ENCODE assay signal across 10 cellular contexts in genomic region chr5:179343021-179343781, GRCh38. TPM values are rescaled to one million over a fixed set of nuclear protein-coding genes. Genes with fewer than 3 reads are reported as not detected.
DNase-seq lines count a peak whose midpoint lies in the region; ATAC-seq, FAIRE-seq and TF ChIP-seq lines count a peak whose summit lies in the region.
"Had no signal": no experiment of that assay in that cellular context is flagged by ENCODE, and none has a peak within 500 bp of the region (broad histone marks: within the 10 kb centered on the region; RNA-seq: fewer than 3 reads in every experiment).

No MANE protein-coding gene starts in this region.

- no peak for FAIRE-seq in D721Med (lab: Jason Lieb, UNC)
- FAIRE-seq: GM18507 had no signal

- H3K27me3 ChIP-seq in liver (ENCODE audit: control insufficient read depth in 4 of 4, insufficient read depth in 4 of 4, low read length in 3 of 4), result peaks cover 0 to 23% (median 3%) of the 10 kb centered on the region in 4 donors
- H3K27me3 ChIP-seq in stomach smooth muscle (ENCODE audit: control insufficient read depth in 1 of 2, insufficient read depth in 2 of 2, low read length in 2 of 2), result peaks cover 2% of the 10 kb centered on the region in 2 donors

- H3K4me1 ChIP-seq in liver (ENCODE audit: control insufficient read depth in 4 of 4, insufficient read depth in 4 of 4, low read length in 3 of 4), result peaks cover 4 to 15% (median 10%) of the 10 kb centered on the region in 4 donors
- H3K4me1 ChIP-seq in stomach smooth muscle (ENCODE audit: control insufficient read depth, insufficient read depth, low read length), result peaks cover 23% of the 10 kb centered on the region

- H3K27ac ChIP-seq in liver (ENCODE audit: low read depth in 1 of 2, low read length in 2 of 2) (peak overlapping the region; percentile 26 to 29), stomach smooth muscle (ENCODE audit: low read length) (no peak overlapping the region)
- H3K27ac ChIP-seq: 22Rv1 had no signal

- no peaks in the 10 kb centered on the region for H3K9me3 Mint-ChIP-seq in central memory CD8-positive, alpha-beta T cell

- H3K4me3 Mint-ChIP-seq in central memory CD8-positive, alpha-beta T cell, result peak overlapping the region; percentile 19

- H3K27me3 Mint-ChIP-seq in central memory CD8-positive, alpha-beta T cell, result peaks cover 79% of the 10 kb centered on the region

- H3K4me3 ChIP-seq in liver (ENCODE audit: low read depth in 1 of 3, low read length in 3 of 3) (peak overlapping the region; percentile 19 to 49 (median 25)), stomach smooth muscle (ENCODE audit: low read length in 2 of 2) (peak overlapping the region; percentile 56 to 80)

- TF ChIP-seq CTCF in liver (IDR thresholded peaks at IDR 0.05; ENCODE audit: low read depth, low read length, missing input control) (no peak), D721Med (IDR thresholded peaks at IDR 0.05; ENCODE audit: insufficient read depth, missing control alignments) (no peak)

- peaks cover 8% of the 10 kb centered on the region for H3K4me1 Mint-ChIP-seq in central memory CD8-positive, alpha-beta T cell

- H3K9me3 ChIP-seq in liver (ENCODE audit: control insufficient read depth in 4 of 4, low read length in 3 of 4), result no peaks in the 10 kb centered on the region
- H3K9me3 ChIP-seq in stomach smooth muscle (ENCODE audit: control insufficient read depth in 2 of 2, low read length in 2 of 2), result no peaks in the 10 kb centered on the region

- DNase-seq in DMS 273 (lab: John Stamatoyannopoulos, UW; ENCODE audit: unreplicated experiment) (peak; percentile 49), DMS 273 treated with DMSO at 0.1 percent for 48 hours (lab: John Stamatoyannopoulos, UW) (no peak), NOMO-1 treated with dmso at 0.1 percent for 144 hours (lab: John Stamatoyannopoulos, UW; ENCODE audit: unreplicated experiment) (no peak), NK-92 (lab: John Stamatoyannopoulos, UW; ENCODE audit: unreplicated experiment) (no peak), D721Med (ENCODE audit: insufficient read length, low spot score) (no peak)
- no peak for DNase-seq in central memory CD8-positive, alpha-beta T cell (ENCODE audit: low spot score in 2 of 2)

- WGBS in liver, result 19% methylated on average over 24 of the region's 24 CpGs

- no peak overlapping the region for H3K27ac Mint-ChIP-seq in central memory CD8-positive, alpha-beta T cell (ENCODE audit: low read depth)

- H3K36me3 ChIP-seq in liver (ENCODE audit: control insufficient read depth in 4 of 4, insufficient read depth in 3 of 4, low read depth in 1 of 4, low read length in 3 of 4) (no peaks in the 10 kb centered on the region), stomach smooth muscle (ENCODE audit: control insufficient read depth in 2 of 2, insufficient read depth in 2 of 2, low read length in 2 of 2) (no peaks in the 10 kb centered on the region)

- no peak for TF ChIP-seq RAD21 in liver (IDR thresholded peaks at IDR 0.05)

- no peak for ATAC-seq in central memory CD8-positive, alpha-beta T cell (replicated peaks; ENCODE audit: extremely low read depth, poor library complexity, severe bottlenecking)

- H3K9ac ChIP-seq in liver (ENCODE audit: low read depth in 1 of 2, low read length in 2 of 2), result no peak overlapping the region
- H3K9ac ChIP-seq in stomach smooth muscle (ENCODE audit: low read length in 2 of 2), result peak overlapping the region in 1 of 2 donors; percentile 40

- no peaks in the 10 kb centered on the region for H3K36me3 Mint-ChIP-seq in central memory CD8-positive, alpha-beta T cell (ENCODE audit: insufficient read depth)

TF ChIP-seq in liver, 16 proteins besides CTCF, POLR2A, EP300 and RAD21:
- TF ChIP-seq NR2F2 (IDR thresholded peaks at IDR 0.05), result no peak

RNA-seq across cellular contexts. Expression of gene ADAMTS2, which starts 2.1 kb away (rescaled TPM):
- total RNA-seq in liver, result 10 to 100 TPM; 12.4 to 24.3 TPM
- polyA plus RNA-seq in liver, result 10 to 100 TPM in 1 of 2 donors, 1 to 10 TPM in 1; 2.7 to 11.6 TPM
